34 cellular contexts compared by ENCODE assay signal in the genomic region with DNA sequence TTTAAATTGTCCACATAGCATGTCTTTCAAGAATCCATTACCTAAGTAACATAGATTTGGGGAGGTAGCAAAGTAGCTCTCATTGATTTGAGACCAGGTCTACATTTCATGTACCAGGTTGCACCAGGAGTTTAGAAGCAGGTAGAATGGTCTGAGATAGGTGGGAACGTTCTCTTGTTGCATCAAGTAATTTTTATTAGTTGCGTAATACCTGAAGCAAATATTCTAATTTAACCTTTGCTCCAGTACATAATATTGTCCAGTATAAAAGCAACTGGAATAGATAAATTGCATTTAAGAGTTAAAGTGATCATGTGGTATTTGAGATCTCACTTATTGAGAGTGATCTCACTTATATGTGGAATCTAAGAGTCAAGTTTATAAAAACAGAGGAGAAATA.
"Had no signal": no experiment of that assay in that cellular context is flagged by ENCODE, and none has a peak within 500 bp of the region (broad histone marks: within the 10 kb centered on the region; RNA-seq: fewer than 3 reads in every experiment).

No MANE protein-coding gene starts in this region.

- H3K27me3 ChIP-seq: adrenal gland, body of pancreas, brain microvascular endothelial cell, breast epithelium had no signal

- H3K27ac ChIP-seq: adrenal gland, body of pancreas, brain microvascular endothelial cell, breast epithelium, VCaP had no signal

- H3K4me1 ChIP-seq: adrenal gland, body of pancreas, breast epithelium had no signal

- H3K36me3 ChIP-seq: adrenal gland, brain microvascular endothelial cell, breast epithelium had no signal

- ATAC-seq: activated CD8-positive, alpha-beta T cell treated with anti-CD3 and anti-CD28 coated beads for 36 hours; activated naive CD4-positive, alpha-beta T cell treated with anti-CD3 and anti-CD28 coated beads, Interleukin-2, amount 50 U/mL, for 72 hours; activated T-cell treated with anti-CD3 and anti-CD28 coated beads, Interleukin-2, amount 50 U/mL, for 4 hours; activated T-cell treated with anti-CD3 and anti-CD28 coated beads, Interleukin-2, amount 50 U/mL, for 72 hours; activated T-helper 17 cell treated with anti-CD3 and anti-CD28 coated beads, Interleukin-2, amount 50 U/mL, for 72 hours; body of pancreas had no signal

- H3K4me3 ChIP-seq: adrenal gland, body of pancreas, breast epithelium had no signal

- H3K9me3 ChIP-seq: adrenal gland, body of pancreas, breast epithelium had no signal

- FAIRE-seq: astrocyte, colon, TTC549 had no signal

- DNase-seq: activated B cell treated with CpG ODN at 0.5 μM for 24 hours; activated CD4-positive, alpha-beta memory T cell treated with anti-CD3 and anti-CD28 coated beads for 36 hours; activated CD4-positive, alpha-beta T cell treated with anti-CD3 and anti-CD28 coated beads for 4 hours; activated CD4-positive, alpha-beta T cell treated with anti-CD3 and anti-CD28 coated beads, Interleukin-2, amount 10 ng/mL, durations not matched to agents 24 days and 14 days; activated CD4-positive, alpha-beta T cell treated with anti-CD3 and anti-CD28 coated beads, Interleukin-2, amount 50 U/mL, for 1 hour; activated CD4-positive, alpha-beta T cell treated with anti-CD3 and anti-CD28 coated beads, Interleukin-2, amount 50 U/mL, for 4 hours; activated CD4-positive, CD25-positive, alpha-beta regulatory T cell treated with anti-CD3 and anti-CD28 coated beads, Interleukin-2, amount 50 U/mL, for 72 hours; activated CD8-positive, alpha-beta memory T cell treated with anti-CD3 and anti-CD28 coated beads, Interleukin-2, amount 50 U/mL, for 4 hours; activated CD8-positive, alpha-beta T cell treated with anti-CD3 and anti-CD28 coated beads for 36 hours; activated effector memory CD4-positive, alpha-beta T cell treated with anti-CD3 and anti-CD28 coated beads, Interleukin-2, amount 50 U/mL, for 16 hours; activated gamma-delta T cell treated with Interleukin-2 at 50 U/mL for 16 hours; activated naive CD4-positive, alpha-beta T cell; activated naive CD4-positive, alpha-beta T cell treated with anti-CD3 and anti-CD28 coated beads for 36 hours; activated naive CD4-positive, alpha-beta T cell treated with anti-CD3 and anti-CD28 coated beads, Interleukin-2, amount 50 U/mL, for 16 hours; activated naive CD8-positive, alpha-beta T cell treated with anti-CD3 and anti-CD28 coated beads for 36 hours; activated T-cell treated with anti-CD3 and anti-CD28 coated beads for 4 hours; activated T-cell treated with anti-CD3 and anti-CD28 coated beads, Interleukin-2, amount 50 U/mL, for 1 hour; activated T-cell treated with anti-CD3 and anti-CD28 coated beads, Interleukin-2, amount 50 U/mL, for 4 hours; activated T-cell treated with anti-CD3 and anti-CD28 coated beads, Interleukin-2, amount 50 U/mL, for 72 hours; adrenal gland; amniotic stem cell; aorta; body of pancreas; brain microvascular endothelial cell; central memory CD4-positive, alpha-beta T cell; T-helper 2 cell; T-helper 9 cell had no signal
